ENCODE assay signal across 1 cellular context in genomic region chr7:100910443-100910842, GRCh38.
A peak's percentile ranks its signal among the peaks of the same experiment; 100 is the strongest.
TF ChIP-seq lines count a peak whose summit lies in the region.
"Not testable (repeated sequence)": the region's sequence is repeated elsewhere in the genome, so short reads cannot be mapped to it uniquely, and the experiment has no call there.

No MANE protein-coding gene starts in this region.

TF ChIP-seq in K562, 482 proteins besides CTCF, POLR2A, EP300 and RAD21:
- TF ChIP-seq SMARCE1 (IDR thresholded peaks at IDR 0.05) (peak; percentile 18; the same call in 1 of the 2 replicates), NFE2 (IDR thresholded peaks at IDR 0.05; ENCODE audit: low read depth) (peak; percentile 64), TEAD4 (IDR thresholded peaks at IDR 0.05; ENCODE audit: low read length) (peak; percentile 47; the same call in 1 of the 2 replicates), ZNF384 (IDR thresholded peaks at IDR 0.05; ENCODE audit: low read depth, low read length) (peak; percentile 96), ZBTB40 (IDR thresholded peaks at IDR 0.05) (0 out of 2 replicates have a peak, but pooled peaks have one; percentile 31), DPF2 (IDR thresholded peaks at IDR 0.05) (peak; percentile 48; the same call in 1 of the 2 replicates), CREM (IDR thresholded peaks at IDR 0.05; ENCODE audit: low read depth) (peak; percentile 81), ZNF316 (IDR thresholded peaks at IDR 0.05) (peak; percentile 47; the same call in 1 of the 2 replicates), ATF1 (tag; IDR thresholded peaks at IDR 0.05) (peak; percentile 50; the same call in 1 of the 2 replicates), C11orf30 (IDR thresholded peaks at IDR 0.05; ENCODE audit: low read depth) (peak; percentile 60), PKNOX1 (IDR thresholded peaks at IDR 0.05) (peak; percentile 52)
- TF ChIP-seq TEAD4 (CRISPR knock-in tag; IDR thresholded peaks at IDR 0.05; ENCODE audit: borderline replicate concordance); ZBTB40 (CRISPR knock-in tag; IDR thresholded peaks at IDR 0.05); ATF1 (CRISPR knock-in tag; IDR thresholded peaks at IDR 0.05): not testable (repeated sequence)
